Comparison of ENCODE assay signal across 8 cellular contexts in genomic region chr17:1709971-1710806, GRCh38. TPM values are rescaled to one million over a fixed set of nuclear protein-coding genes. Genes with fewer than 3 reads are reported as not detected.
A peak's percentile ranks its signal among the peaks of the same experiment; 100 is the strongest.
DNase-seq lines count a peak whose midpoint lies in the region; ATAC-seq and TF ChIP-seq lines count a peak whose summit lies in the region.

A gene with protein sequence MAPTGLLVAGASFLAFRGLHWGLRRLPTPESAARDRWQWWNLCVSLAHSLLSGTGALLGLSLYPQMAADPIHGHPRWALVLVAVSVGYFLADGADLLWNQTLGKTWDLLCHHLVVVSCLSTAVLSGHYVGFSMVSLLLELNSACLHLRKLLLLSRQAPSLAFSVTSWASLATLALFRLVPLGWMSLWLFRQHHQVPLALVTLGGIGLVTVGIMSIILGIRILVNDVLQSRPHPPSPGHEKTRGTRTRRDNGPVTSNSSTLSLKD (minus strand): TSS chr17:1710377. CDS start chr17:1710242, 135 bp downstream.

- WGBS in transverse colon (ENCODE audit: low coverage in 1 of 2), 2 donors: 6% methylated on average over 57 of the region's 83 CpGs; no CpG with 5 or more reads in 1 of the 2 donors

- no peak for TF ChIP-seq EP300 in transverse colon (IDR thresholded peaks at IDR 0.05; ENCODE audit: low read depth)

- H3K36me3 ChIP-seq in transverse colon: peaks cover 0 to 8% (median 4%) of the 10 kb centered on the region in 4 donors

- H3K27me3 ChIP-seq in transverse colon: no peaks in the 10 kb centered on the region

- ATAC-seq in effector memory CD8-positive, alpha-beta T cell (replicated peaks): peak; percentile 11

- peak; percentile 65 for DNase-seq in activated CD8-positive, alpha-beta memory T cell treated with anti-CD3 and anti-CD28 coated beads for 24 hours
- DNase-seq in activated CD8-positive, alpha-beta memory T cell treated with anti-CD3 and anti-CD28 coated beads, Interleukin-2, amount 50 U/mL, for 4 hours: no peak
- DNase-seq in RPMI7951 (ENCODE audit: low read depth) (peak; percentile 69), lung microvascular endothelial cell (ENCODE audit: low read depth in 2 of 2) (peak; percentile 46 to 62), transverse colon (peak; percentile 94), NCI-H1105 treated with DMSO at 0.1 percent for 48 hours (lab: John Stamatoyannopoulos, UW) (no peak), NK-92 (lab: John Stamatoyannopoulos, UW; ENCODE audit: unreplicated experiment) (no peak)
- no peak for DNase-seq in effector memory CD8-positive, alpha-beta T cell

- H3K4me3 Mint-ChIP-seq in effector memory CD8-positive, alpha-beta T cell: peak within 1 kb of the TSS; percentile 71 to 75

- peak; percentile 95 for TF ChIP-seq POLR2A in transverse colon (IDR thresholded peaks at IDR 0.05)

- peak within 1 kb of the TSS; percentile 95 to 99 (median 98) for H3K27ac ChIP-seq in transverse colon

- H3K9me3 Mint-ChIP-seq in effector memory CD8-positive, alpha-beta T cell: no peaks in the 10 kb centered on the region

- peaks cover 7% of the 10 kb centered on the region for H3K36me3 Mint-ChIP-seq in effector memory CD8-positive, alpha-beta T cell (ENCODE audit: insufficient read depth)

- in situ Hi-C loops in transverse colon (cut with MboI; ENCODE audit: low pct_ligation_motif_present in 1 of 4, low pct_unique_long_range_greater_than_20kb in 1 of 4, low sequenced_read_pairs in 3 of 4): loop anchor here in 2 of 4 donors (25.0 kb wide), 2 partner anchors 102 to 327 kb away; partner anchors contain the start of genes DPH1 (in 1 of the 2), OVCA2 (in 1 of the 2) and RTN4RL1 (in 1 of the 2)

- H3K27me3 Mint-ChIP-seq in effector memory CD8-positive, alpha-beta T cell: peaks cover 0 to 2% of the 10 kb centered on the region in 2 donors

- peak within 1 kb of the TSS; percentile 19 to 84 for H3K27ac Mint-ChIP-seq in effector memory CD8-positive, alpha-beta T cell

- peaks cover 7 to 25% of the 10 kb centered on the region in 2 donors for H3K4me1 Mint-ChIP-seq in effector memory CD8-positive, alpha-beta T cell (ENCODE audit: low read depth in 2 of 2)

- intact Hi-C loops in transverse colon (cut with DNase I; ENCODE audit: low total_unique reads): loop anchor here (10.0 kb wide), 1 partner anchor 55 kb away; no protein-coding TSS in a partner anchor

- H3K9me3 ChIP-seq in transverse colon: no peaks in the 10 kb centered on the region

- peaks cover 20 to 51% (median 35%) of the 10 kb centered on the region in 4 donors for H3K4me1 ChIP-seq in transverse colon

- H3K4me3 ChIP-seq in transverse colon: peak within 1 kb of the TSS; percentile 60 to 88 (median 82)

- no peak for TF ChIP-seq CTCF in transverse colon (IDR thresholded peaks at IDR 0.05)

RNA-seq across cellular contexts. Expression of the gene that starts here (rescaled TPM):
- total RNA-seq in RPMI7951 (2014; rRNA removed; shearing (Covaris generic)): 0.39 and 0.48 TPM in 2 replicates
- total RNA-seq in lung microvascular endothelial cell: 0.87 and 1.2 TPM in 2 replicates
- total RNA-seq in transverse colon: 10 to 100 TPM; 21.6 to 48.6 (median 31.5) TPM

Comparison
In these comparisons a context has a peak if more than half of its experiments do, and no peak if none do; other contexts are left out.
1. RNA of the gene that starts here (total RNA-seq): 21.6 to 48.6 TPM in transverse colon; 0.87 to 1.2 TPM in lung microvascular endothelial cell and 0.39 to 0.48 TPM in RPMI7951; every median in the first group is over 10 times any median in the second.
2. DNase-seq: peak in activated CD8-positive, alpha-beta memory T cell treated with anti-CD3 and anti-CD28 coated beads for 24 hours (single experiment), lung microvascular endothelial cell (2 of 2) and transverse colon (single experiment); none in activated CD8-positive, alpha-beta memory T cell treated with anti-CD3 and anti-CD28 coated beads, Interleukin-2, amount 50 U/mL, for 4 hours (single experiment), effector memory CD8-positive, alpha-beta T cell (0 of 3), NCI-H1105 treated with DMSO at 0.1 percent for 48 hours (single experiment) and NK-92 (single experiment).
3. Peak in DNase-seq in RPMI7951; RNA of the gene not detected or under 1 TPM.